27 cellular contexts compared by ENCODE assay signal in genomic region chr4:4824232-4824631, GRCh38.
"Had no signal": no experiment of that assay in that cellular context is flagged by ENCODE, and none has a peak within 500 bp of the region (broad histone marks: within the 10 kb centered on the region; RNA-seq: fewer than 3 reads in every experiment).

No MANE protein-coding gene starts in this region.

- H3K27ac ChIP-seq: stomach, suprapubic skin, testis, thoracic aorta, thyroid gland, tibial artery, tibial nerve, transverse colon, upper lobe of left lung, upper lobe of right lung, uterus, vagina had no signal

- H3K36me3 ChIP-seq: stomach, suprapubic skin, thoracic aorta, thyroid gland, tibial artery, transverse colon, upper lobe of left lung, upper lobe of right lung, uterus, vagina had no signal

- H3K27me3 ChIP-seq: suprapubic skin, testis, thyroid gland, tibial artery, tibial nerve, upper lobe of left lung, uterus, vagina had no signal

- DNase-seq: stimulated activated CD4-positive, alpha-beta T cell treated with anti-CD3 and anti-CD28 coated beads, Interleukin-2, amount 100 ng/mL, for 48 hours; stimulated activated CD4-positive, alpha-beta T cell treated with anti-CD3 and anti-CD28 coated beads, Interleukin-4, amount 100 ng/mL, for 1 hour; stimulated activated CD4-positive, alpha-beta T cell treated with anti-CD3 and anti-CD28 coated beads, Interleukin-4, amount 100 ng/mL, for 24 hours; stimulated activated CD4-positive, alpha-beta T cell treated with anti-CD3 and anti-CD28 coated beads, Interleukin-4, amount 100 ng/mL, for 4 hours; stimulated activated CD8-positive, alpha-beta memory T cell treated with anti-CD3 and anti-CD28 coated beads, Interleukin-4, amount 100 ng/mL, for 48 hours; stimulated activated naive B cell treated with anti-CD40 and anti-IgM and Interleukin-4, amounts not matched to agents 10 μg/mL and 1 μg/mL and 100 μg/mL, for 72 hours; stimulated activated naive CD4-positive, alpha-beta T cell; stimulated activated naive CD4-positive, alpha-beta T cell treated with Interleukin-2 at 50 U/mL for 16 hours; stimulated activated naive CD8-positive, alpha-beta T cell treated with anti-CD3 and anti-CD28 coated beads, Interleukin-15, amount 100 ng/mL, for 72 hours; stimulated activated naive CD8-positive, alpha-beta T cell treated with anti-CD3 and anti-CD28 coated beads, Interleukin-15, Interleukin-2, amounts not matched to agents 100 U/mL and 50 U/mL, for 24 hours; stomach; substantia nigra; testis; thyroid gland; tibial artery; transverse colon; trophoblast cell; upper lobe of left lung; upper lobe of right lung; uterus had no signal

- ATAC-seq: stimulated activated effector memory CD8-positive, alpha-beta T cell treated with anti-CD3 and anti-CD28 coated beads, Interleukin-12 subunit alpha, Interleukin-12 subunit beta, amount 100 ng/mL, for 72 hours; stimulated activated memory B cell treated with anti-CD40 and anti-IgM and Interleukin-4, amounts not matched to agents 10 μg/mL and 1 μg/mL and 100 μg/mL, for 72 hours; stimulated activated naive B cell treated with anti-CD40 and anti-IgM and Interleukin-4, amounts not matched to agents 10 μg/mL and 1 μg/mL and 100 μg/mL, for 72 hours; stimulated activated naive CD8-positive, alpha-beta T cell treated with anti-CD3 and anti-CD28 coated beads, Interleukin-15, amount 100 ng/mL, for 72 hours; stimulated activated naive CD8-positive, alpha-beta T cell treated with anti-CD3 and anti-CD28 coated beads, Interleukin-15, Interleukin-2, amounts not matched to agents 100 U/mL and 50 U/mL, for 24 hours; upper lobe of right lung had no signal

- H3K4me1 ChIP-seq: stomach, suprapubic skin, testis, thyroid gland, tibial artery, transverse colon, upper lobe of left lung, upper lobe of right lung, uterus, vagina had no signal

- FAIRE-seq: urothelium cell line had no signal

- H3K4me3 ChIP-seq: stomach, suprapubic skin, testis, thoracic aorta, thyroid gland, tibial artery, tibial nerve, transverse colon, upper lobe of left lung, upper lobe of right lung, uterus, vagina had no signal

- H3K9me3 ChIP-seq: suprapubic skin, testis, thyroid gland, transverse colon, upper lobe of right lung, uterus had no signal
